ENCODE assay signal across 32 cellular contexts in genomic region chr3:4766263-4766662, GRCh38.
"Had no signal": no experiment of that assay in that cellular context is flagged by ENCODE, and none has a peak within 500 bp of the region (broad histone marks: within the 10 kb centered on the region; RNA-seq: fewer than 3 reads in every experiment).

No MANE protein-coding gene starts in this region.

- H3K4me3 ChIP-seq: adrenal gland, body of pancreas, colonic mucosa, gastrocnemius medialis had no signal

- H3K36me3 ChIP-seq: adrenal gland, colonic mucosa, gastrocnemius medialis, WERI-Rb-1 had no signal

- H3K4me1 ChIP-seq: colonic mucosa, foreskin keratinocyte had no signal

- H3K27ac Mint-ChIP-seq: activated B cell treated with CpG ODN at 0.5 μM for 24 hours; activated CD8-positive, alpha-beta T cell treated with anti-CD3 and anti-CD28 coated beads for 36 hours; activated naive CD4-positive, alpha-beta T cell treated with anti-CD3 and anti-CD28 coated beads for 36 hours; activated naive CD4-positive, alpha-beta T cell treated with anti-CD3 and anti-CD28 coated beads, Interleukin-2, amount 50 U/mL, for 24 hours; activated naive CD8-positive, alpha-beta T cell treated with anti-CD3 and anti-CD28 coated beads for 36 hours; activated naive CD8-positive, alpha-beta T cell treated with anti-CD3 and anti-CD28 coated beads, Interleukin-2, amount 50 U/mL, for 24 hours; activated T-helper 2 cell treated with anti-CD3 and anti-CD28 coated beads, Interferon-gamma antibody, Interleukin-2, Interleukin-4, amounts not matched to agents 10 μg/mL and 5 μg/mL and 100 μg/mL, durations not matched to agents 14 hours and 24 hours and 36 hours; T-helper 17 cell; T-helper 2 cell treated with Interferon-gamma antibody and Interleukin-4, amounts not matched to agents 5 μg/mL and 100 μg/mL, for 36 hours had no signal

- H3K27me3 ChIP-seq: adrenal gland, body of pancreas, colonic mucosa, foreskin keratinocyte, gastrocnemius medialis had no signal

- H3K27ac ChIP-seq: adrenal gland, body of pancreas, colonic mucosa, foreskin keratinocyte, gastrocnemius medialis, WERI-Rb-1 had no signal

- ATAC-seq: activated CD4-positive, CD25-positive, alpha-beta regulatory T cell treated with anti-CD3 and anti-CD28 coated beads, Interleukin-2, amount 50 U/mL, for 24 hours; activated CD8-positive, alpha-beta T cell treated with anti-CD3 and anti-CD28 coated beads for 36 hours; activated naive CD8-positive, alpha-beta T cell treated with anti-CD3 and anti-CD28 coated beads, Interleukin-2, amount 50 U/mL, for 24 hours; activated T-cell treated with anti-CD3 and anti-CD28 coated beads, Interleukin-2, amount 50 U/mL, for 4 hours; body of pancreas; esophagus mucosa; foreskin keratinocyte; gastrocnemius medialis; T-helper 17 cell had no signal

- H3K4me1 Mint-ChIP-seq: activated B cell treated with CpG ODN at 0.5 μM for 24 hours; activated naive CD4-positive, alpha-beta T cell treated with anti-CD3 and anti-CD28 coated beads, Interleukin-2, amount 50 U/mL, for 24 hours; T-helper 17 cell had no signal

- H3K9me3 ChIP-seq: adrenal gland, body of pancreas, colonic mucosa had no signal

- H3K4me3 Mint-ChIP-seq: activated B cell treated with CpG ODN at 0.5 μM for 24 hours; activated CD8-positive, alpha-beta T cell treated with anti-CD3 and anti-CD28 coated beads for 36 hours; activated naive CD4-positive, alpha-beta T cell treated with anti-CD3 and anti-CD28 coated beads for 36 hours; activated naive CD4-positive, alpha-beta T cell treated with anti-CD3 and anti-CD28 coated beads, Interleukin-2, amount 50 U/mL, for 24 hours; activated naive CD8-positive, alpha-beta T cell treated with anti-CD3 and anti-CD28 coated beads for 36 hours; activated naive CD8-positive, alpha-beta T cell treated with anti-CD3 and anti-CD28 coated beads, Interleukin-2, amount 50 U/mL, for 24 hours; activated T-cell treated with anti-CD3 and anti-CD28 coated beads, Interleukin-2, amount 50 U/mL, for 4 hours; T-helper 17 cell; T-helper 2 cell treated with Interferon-gamma antibody and Interleukin-4, amounts not matched to agents 5 μg/mL and 100 μg/mL, for 36 hours had no signal

- DNase-seq: activated B cell treated with CpG ODN at 0.5 μM for 24 hours; activated CD4-positive, alpha-beta T cell treated with anti-CD3 and anti-CD28 coated beads for 48 hours; activated CD4-positive, alpha-beta T cell treated with anti-CD3 and anti-CD28 coated beads, Interleukin-2, amount 50 U/mL, for 1 hour; activated CD4-positive, alpha-beta T cell treated with anti-CD3 and anti-CD28 coated beads, Interleukin-2, amount 50 U/mL, for 48 hours; activated CD8-positive, alpha-beta memory T cell treated with anti-CD3 and anti-CD28 coated beads for 24 hours; activated CD8-positive, alpha-beta T cell treated with anti-CD3 and anti-CD28 coated beads for 36 hours; activated effector memory CD4-positive, alpha-beta T cell treated with anti-CD3 and anti-CD28 coated beads, Interleukin-2, amount 50 U/mL, for 16 hours; activated naive CD4-positive, alpha-beta T cell treated with anti-CD3 and anti-CD28 coated beads for 36 hours; activated naive CD8-positive, alpha-beta T cell treated with anti-CD3 and anti-CD28 coated beads for 36 hours; activated naive CD8-positive, alpha-beta T cell treated with anti-CD3 and anti-CD28 coated beads, Interleukin-2, amount 50 U/mL, for 24 hours; activated T-cell treated with anti-CD3 and anti-CD28 coated beads, Interleukin-2, amount 50 U/mL, for 4 hours; adrenal gland; amygdala; aorta; body of pancreas; central memory CD4-positive, alpha-beta T cell; cerebellar nuclear complex; colonic mucosa; effector CD8-positive, alpha-beta T cell; foreskin keratinocyte; gastrocnemius medialis; glutamatergic neuron; T-helper 1 cell; T-helper 17 cell; T1000; WERI-Rb-1 had no signal

- H3K27me3 Mint-ChIP-seq: activated B cell treated with CpG ODN at 0.5 μM for 24 hours; activated CD8-positive, alpha-beta T cell treated with anti-CD3 and anti-CD28 coated beads for 36 hours; activated naive CD4-positive, alpha-beta T cell treated with anti-CD3 and anti-CD28 coated beads, Interleukin-2, amount 50 U/mL, for 24 hours; activated naive CD8-positive, alpha-beta T cell treated with anti-CD3 and anti-CD28 coated beads for 36 hours; activated naive CD8-positive, alpha-beta T cell treated with anti-CD3 and anti-CD28 coated beads, Interleukin-2, amount 50 U/mL, for 24 hours; T-helper 17 cell had no signal

- FAIRE-seq: endometrium had no signal

- H3K9me3 Mint-ChIP-seq: activated naive CD4-positive, alpha-beta T cell treated with anti-CD3 and anti-CD28 coated beads for 36 hours; activated naive CD4-positive, alpha-beta T cell treated with anti-CD3 and anti-CD28 coated beads, Interleukin-2, amount 50 U/mL, for 24 hours had no signal
